In the genomic region with DNA sequence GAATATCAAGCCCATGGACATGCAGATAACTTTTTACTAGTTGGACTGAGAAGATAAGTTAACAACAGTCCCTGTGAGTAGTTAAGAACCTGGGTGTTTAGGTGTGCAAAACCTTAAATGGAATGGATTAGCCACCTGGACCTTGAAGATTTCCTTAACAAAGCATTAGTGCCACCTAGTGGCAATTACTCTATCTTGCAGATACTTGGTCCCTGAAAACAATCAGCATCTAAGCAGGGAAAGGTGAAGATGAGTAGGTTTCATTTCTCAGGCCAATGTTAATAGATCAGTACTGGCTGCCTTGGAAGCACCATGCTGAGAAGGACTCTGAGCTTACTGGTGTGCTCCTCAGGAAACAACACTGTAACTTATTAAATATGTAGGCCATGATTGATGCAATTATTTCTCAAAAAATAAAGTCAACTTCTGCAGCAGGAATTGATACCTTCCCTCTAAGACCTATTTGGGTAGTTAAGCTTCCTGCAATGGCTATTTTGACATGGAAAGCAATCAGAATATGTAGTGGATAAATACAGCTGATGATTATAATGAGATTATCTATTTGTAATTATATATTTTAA, we compare ENCODE assay signal across 8 cellular contexts.
DNase-seq lines count a peak whose midpoint lies in the region; ATAC-seq lines count a peak whose summit lies in the region.

No MANE protein-coding gene starts in this region.

- peak; percentile 86 for ATAC-seq in GM18909 (IDR thresholded peaks at IDR 0.05; ENCODE audit: poor library complexity, unreplicated experiment)
- ATAC-seq in HG03103 (IDR thresholded peaks at IDR 0.05; ENCODE audit: low read depth, unreplicated experiment) = peak; percentile 91
- peak; percentile 45 for ATAC-seq in activated T-helper 17 cell treated with anti-CD3 and anti-CD28 coated beads, Interleukin-2, amount 50 U/mL, for 72 hours (replicated peaks)

- H3K4me3 ChIP-seq in skeletal muscle cell (ENCODE audit: low read depth, low read length) = no peak overlapping the region

- no peak overlapping the region for H3K27ac Mint-ChIP-seq in activated T-helper 17 cell treated with anti-CD3 and anti-CD28 coated beads, Interleukin-2, amount 50 U/mL, for 72 hours

- H3K4me3 Mint-ChIP-seq in activated T-helper 17 cell treated with anti-CD3 and anti-CD28 coated beads, Interleukin-2, amount 50 U/mL, for 72 hours = no peak overlapping the region

- no peaks in the 10 kb centered on the region for H3K27me3 Mint-ChIP-seq in activated T-helper 17 cell treated with anti-CD3 and anti-CD28 coated beads, Interleukin-2, amount 50 U/mL, for 72 hours

- H3K4me1 Mint-ChIP-seq in activated T-helper 17 cell treated with anti-CD3 and anti-CD28 coated beads, Interleukin-2, amount 50 U/mL, for 72 hours = no peaks in the 10 kb centered on the region

- DNase-seq in D341Med (ENCODE audit: low spot score) (peak; percentile 47), NCI-H2196 (lab: John Stamatoyannopoulos, UW; ENCODE audit: unreplicated experiment) (peak; percentile 43), hepatic stellate cell (ENCODE audit: low spot score) (peak; percentile 8), skeletal muscle cell (ENCODE audit: low read depth) (peak; percentile 16)
- no peak for DNase-seq in activated CD4-positive, alpha-beta T cell treated with anti-CD3 and anti-CD28 coated beads, Interleukin-2, amount 50 U/mL, for 1 hour

- no peaks in the 10 kb centered on the region for H3K36me3 Mint-ChIP-seq in activated T-helper 17 cell treated with anti-CD3 and anti-CD28 coated beads, Interleukin-2, amount 50 U/mL, for 72 hours (ENCODE audit: low read depth)

- H3K9me3 Mint-ChIP-seq in activated T-helper 17 cell treated with anti-CD3 and anti-CD28 coated beads, Interleukin-2, amount 50 U/mL, for 72 hours = no peaks in the 10 kb centered on the region
